23 cellular contexts compared by ENCODE assay signal in the genomic region with DNA sequence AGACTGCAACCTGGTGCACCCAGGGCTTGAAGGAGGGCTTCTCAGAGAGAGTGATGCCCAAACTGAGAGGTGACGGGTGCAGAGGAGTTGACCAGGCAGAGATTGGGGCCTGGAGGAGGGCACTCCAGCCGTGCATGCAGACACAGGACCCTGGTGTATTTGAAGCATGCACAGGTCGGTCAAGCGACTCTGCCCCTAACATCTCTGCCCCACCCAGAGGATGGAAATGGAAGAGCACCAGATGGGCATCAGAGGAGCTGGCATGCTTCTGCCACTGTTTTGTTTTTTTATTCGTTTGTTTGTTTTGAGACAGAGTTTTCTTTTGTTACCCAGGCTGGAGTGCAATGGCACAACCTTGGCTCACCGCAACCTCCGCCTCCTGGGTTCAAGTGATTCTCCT.
DNase-seq lines count a peak whose midpoint lies in the region; ATAC-seq and TF ChIP-seq lines count a peak whose summit lies in the region.
"Had no signal": no experiment of that assay in that cellular context is flagged by ENCODE, and none has a peak within 500 bp of the region (broad histone marks: within the 10 kb centered on the region; RNA-seq: fewer than 3 reads in every experiment).

No MANE protein-coding gene starts in this region.

- no peaks in the 10 kb centered on the region for H3K27me3 ChIP-seq in DND-41 (ENCODE audit: insufficient read depth, low read length, poor library complexity)
- H3K27me3 ChIP-seq: MG63, neural progenitor cell, tibial artery had no signal

- no peak overlapping the region for H3K4me3 ChIP-seq in DND-41 (ENCODE audit: low read depth in 1 of 2, low read length in 2 of 2)
- no peak overlapping the region for H3K4me3 ChIP-seq in HFF-Myc (replicated peaks; ENCODE audit: low read depth, low read length)
- no peak overlapping the region for H3K4me3 ChIP-seq in epithelial cell of proximal tubule (ENCODE audit: low read depth, low read length)
- H3K4me3 ChIP-seq: GM12878, lung, MG63, neural progenitor cell, SK-N-MC, tibial artery had no signal

- no peak overlapping the region for H3K4me2 ChIP-seq in DND-41 (ENCODE audit: insufficient read depth, low read length)
- H3K4me2 ChIP-seq: neural progenitor cell had no signal

- no peak overlapping the region for H2AFZ ChIP-seq in DND-41 (ENCODE audit: low read depth, low read length)
- H2AFZ ChIP-seq: neural progenitor cell had no signal

- no peaks in the 10 kb centered on the region for H3K79me2 ChIP-seq in DND-41 (ENCODE audit: insufficient read depth, low read length)

- ATAC-seq in DND-41 (ENCODE audit: insufficient read depth, low read depth): no peak
- no peak for ATAC-seq in GM21515 (IDR thresholded peaks at IDR 0.05; ENCODE audit: unreplicated experiment)
- no peak for ATAC-seq in GM18867 (IDR thresholded peaks at IDR 0.05; ENCODE audit: unreplicated experiment)
- ATAC-seq: activated naive CD4-positive, alpha-beta T cell treated with anti-CD3 and anti-CD28 coated beads, Interleukin-2, amount 50 U/mL, for 72 hours; GM12878; sciatic nerve had no signal

- TF ChIP-seq CTCF in DND-41 (IDR thresholded peaks at IDR 0.05; ENCODE audit: borderline replicate concordance, extremely low read depth, low read length, poor library complexity, severe bottlenecking): peak; percentile 16
- peak; percentile 4 for TF ChIP-seq CTCF in HFF-Myc (IDR thresholded peaks at IDR 0.05; ENCODE audit: low read depth, low read length, missing control alignments)
- TF ChIP-seq CTCF in epithelial cell of proximal tubule (conservative IDR thresholded peaks at IDR 0.05; ENCODE audit: low read depth, low read length): peak; percentile 25

- H4K20me1 ChIP-seq in DND-41 (ENCODE audit: insufficient read depth, low read length): no peaks in the 10 kb centered on the region

- H3K36me3 ChIP-seq in DND-41 (ENCODE audit: insufficient read depth, low read length): no peaks in the 10 kb centered on the region
- H3K36me3 ChIP-seq: MG63, neural progenitor cell, tibial artery had no signal

- H3K27ac ChIP-seq in DND-41 (ENCODE audit: low read length): no peak overlapping the region
- H3K27ac ChIP-seq: neural progenitor cell, SK-N-MC, tibial artery had no signal

- no peak overlapping the region for H3K9ac ChIP-seq in DND-41 (ENCODE audit: low read depth, low read length)
- H3K9ac ChIP-seq: neural progenitor cell had no signal

- no peaks in the 10 kb centered on the region for H3K4me1 ChIP-seq in DND-41 (ENCODE audit: insufficient read depth, low read length)
- H3K4me1 ChIP-seq: neural progenitor cell had no signal

- H3K9me3 ChIP-seq in DND-41 (ENCODE audit: insufficient read depth, low read length, severe bottlenecking): no peaks in the 10 kb centered on the region
- H3K9me3 ChIP-seq: MG63, tibial artery had no signal

- no peak for DNase-seq in DND-41
- DNase-seq in HFF-Myc (ENCODE audit: extremely low read depth, low read depth): no peak
- peak; percentile 12 for DNase-seq in RKO (ENCODE audit: low spot score)
- DNase-seq in epithelial cell of proximal tubule (ENCODE audit: low read depth): no peak
- no peak for DNase-seq in NCI-H2029 treated with DMSO at 0.1 percent for 48 hours (lab: John Stamatoyannopoulos, UW)
- DNase-seq: anterior cingulate cortex; CD4-positive, alpha-beta memory T cell; GF-D8; head of caudate nucleus; kidney glomerular epithelial cell; MG63; NCI-H1436; NCI-H446 treated with DMSO at 0.1 percent for 48 hours; stimulated activated CD4-positive, alpha-beta T cell treated with anti-CD3 and anti-CD28 coated beads, Interleukin-15, amount 100 ng/mL, for 24 hours; tibial artery had no signal
